Comparison of ENCODE assay signal across 3 cellular contexts in the genomic region with DNA sequence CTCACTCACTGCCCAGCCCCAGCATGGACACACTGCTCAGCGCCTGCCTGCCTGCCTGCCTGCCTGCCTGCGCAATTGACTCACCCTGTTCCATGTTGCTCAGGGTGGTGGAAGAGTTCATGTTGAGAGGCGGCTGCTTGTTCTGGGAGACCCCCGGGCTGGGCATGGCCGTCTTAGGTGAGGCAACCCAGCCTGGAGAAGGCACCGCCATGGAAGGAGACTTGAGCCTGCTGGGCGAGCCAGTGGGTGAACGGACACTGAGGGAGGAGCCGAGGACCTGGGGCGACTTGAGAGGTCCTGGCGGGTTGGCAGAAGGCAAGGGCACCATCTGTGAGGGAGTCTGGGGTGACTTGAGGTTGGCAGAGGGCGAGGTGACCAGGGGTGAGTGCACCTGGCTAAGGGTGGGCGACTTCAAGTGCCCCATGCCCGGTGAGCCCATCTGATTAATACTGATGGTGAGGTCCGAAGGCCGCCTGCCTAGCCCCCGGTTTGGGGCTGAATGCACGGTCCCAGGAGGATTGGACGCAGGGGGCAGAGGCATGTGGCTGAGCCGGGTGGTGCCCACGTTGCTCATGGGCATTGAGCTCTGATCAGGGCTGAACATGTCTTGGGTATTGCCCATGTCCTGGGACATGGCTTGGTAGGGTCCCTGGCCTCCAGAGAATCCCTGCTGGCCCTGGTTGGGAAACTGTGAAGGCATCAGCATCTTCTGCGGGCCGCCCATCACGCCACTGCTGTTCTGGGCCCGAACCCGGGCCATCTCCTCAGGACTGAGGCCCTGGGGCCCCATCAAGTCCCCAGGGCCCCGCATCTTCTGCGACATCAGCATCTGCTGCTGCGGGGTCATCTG.
TF ChIP-seq lines count a peak whose summit lies in the region.

No MANE protein-coding gene starts in this region.

TF ChIP-seq in HepG2, 621 proteins besides CTCF, POLR2A, EP300 and RAD21:
- no peak for TF ChIP-seq ZNF768 (CRISPR knock-in tag; IDR thresholded peaks at IDR 0.05)
- TF ChIP-seq HNRNPL (IDR thresholded peaks at IDR 0.05; ENCODE audit: low read depth, low read length) = 0 out of 2 replicates have a peak, but pooled peaks have one; percentile 33
- TF ChIP-seq, protein P1, sequence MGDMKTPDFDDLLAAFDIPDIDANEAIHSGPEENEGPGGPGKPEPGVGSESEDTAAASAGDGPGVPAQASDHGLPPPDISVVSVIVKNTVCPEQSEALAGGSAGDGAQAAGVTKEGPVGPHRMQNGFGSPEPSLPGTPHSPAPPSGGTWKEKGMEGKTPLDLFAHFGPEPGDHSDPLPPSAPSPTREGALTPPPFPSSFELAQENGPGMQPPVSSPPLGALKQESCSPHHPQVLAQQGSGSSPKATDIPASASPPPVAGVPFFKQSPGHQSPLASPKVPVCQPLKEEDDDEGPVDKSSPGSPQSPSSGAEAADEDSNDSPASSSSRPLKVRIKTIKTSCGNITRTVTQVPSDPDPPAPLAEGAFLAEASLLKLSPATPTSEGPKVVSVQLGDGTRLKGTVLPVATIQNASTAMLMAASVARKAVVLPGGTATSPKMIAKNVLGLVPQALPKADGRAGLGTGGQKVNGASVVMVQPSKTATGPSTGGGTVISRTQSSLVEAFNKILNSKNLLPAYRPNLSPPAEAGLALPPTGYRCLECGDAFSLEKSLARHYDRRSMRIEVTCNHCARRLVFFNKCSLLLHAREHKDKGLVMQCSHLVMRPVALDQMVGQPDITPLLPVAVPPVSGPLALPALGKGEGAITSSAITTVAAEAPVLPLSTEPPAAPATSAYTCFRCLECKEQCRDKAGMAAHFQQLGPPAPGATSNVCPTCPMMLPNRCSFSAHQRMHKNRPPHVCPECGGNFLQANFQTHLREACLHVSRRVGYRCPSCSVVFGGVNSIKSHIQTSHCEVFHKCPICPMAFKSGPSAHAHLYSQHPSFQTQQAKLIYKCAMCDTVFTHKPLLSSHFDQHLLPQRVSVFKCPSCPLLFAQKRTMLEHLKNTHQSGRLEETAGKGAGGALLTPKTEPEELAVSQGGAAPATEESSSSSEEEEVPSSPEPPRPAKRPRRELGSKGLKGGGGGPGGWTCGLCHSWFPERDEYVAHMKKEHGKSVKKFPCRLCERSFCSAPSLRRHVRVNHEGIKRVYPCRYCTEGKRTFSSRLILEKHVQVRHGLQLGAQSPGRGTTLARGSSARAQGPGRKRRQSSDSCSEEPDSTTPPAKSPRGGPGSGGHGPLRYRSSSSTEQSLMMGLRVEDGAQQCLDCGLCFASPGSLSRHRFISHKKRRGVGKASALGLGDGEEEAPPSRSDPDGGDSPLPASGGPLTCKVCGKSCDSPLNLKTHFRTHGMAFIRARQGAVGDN (CRISPR knock-in tag; IDR thresholded peaks at IDR 0.05) = 0 out of 2 replicates have a peak, but pooled peaks have one; percentile 1
- peak; percentile 27; the same call in 1 of the 2 replicates for TF ChIP-seq ZC3H13 (CRISPR knock-in tag; IDR thresholded peaks at IDR 0.05)
TF ChIP-seq in HepG2: peak in this region for 3.

TF ChIP-seq in WTC11, 78 proteins besides CTCF, POLR2A, EP300 and RAD21 (continues in another document):
- TF ChIP-seq, protein P2, sequence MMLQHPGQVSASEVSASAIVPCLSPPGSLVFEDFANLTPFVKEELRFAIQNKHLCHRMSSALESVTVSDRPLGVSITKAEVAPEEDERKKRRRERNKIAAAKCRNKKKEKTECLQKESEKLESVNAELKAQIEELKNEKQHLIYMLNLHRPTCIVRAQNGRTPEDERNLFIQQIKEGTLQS (CRISPR knock-in tag; conservative IDR thresholded peaks at IDR 0.05) = no peak
- TF ChIP-seq ZNF263 (CRISPR knock-in tag; IDR thresholded peaks at IDR 0.05; ENCODE audit: low read depth) = no peak
- no peak for TF ChIP-seq SOX15 (CRISPR knock-in tag; IDR thresholded peaks at IDR 0.05)
- TF ChIP-seq ZNF425 (CRISPR knock-in tag; conservative IDR thresholded peaks at IDR 0.05) = no peak
- TF ChIP-seq, protein P3, sequence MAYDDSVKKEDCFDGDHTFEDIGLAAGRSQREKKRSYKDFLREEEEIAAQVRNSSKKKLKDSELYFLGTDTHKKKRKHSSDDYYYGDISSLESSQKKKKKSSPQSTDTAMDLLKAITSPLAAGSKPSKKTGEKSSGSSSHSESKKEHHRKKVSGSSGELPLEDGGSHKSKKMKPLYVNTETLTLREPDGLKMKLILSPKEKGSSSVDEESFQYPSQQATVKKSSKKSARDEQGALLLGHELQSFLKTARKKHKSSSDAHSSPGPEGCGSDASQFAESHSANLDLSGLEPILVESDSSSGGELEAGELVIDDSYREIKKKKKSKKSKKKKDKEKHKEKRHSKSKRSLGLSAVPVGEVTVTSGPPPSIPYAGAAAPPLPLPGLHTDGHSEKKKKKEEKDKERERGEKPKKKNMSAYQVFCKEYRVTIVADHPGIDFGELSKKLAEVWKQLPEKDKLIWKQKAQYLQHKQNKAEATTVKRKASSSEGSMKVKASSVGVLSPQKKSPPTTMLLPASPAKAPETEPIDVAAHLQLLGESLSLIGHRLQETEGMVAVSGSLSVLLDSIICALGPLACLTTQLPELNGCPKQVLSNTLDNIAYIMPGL (CRISPR knock-in tag; IDR thresholded peaks at IDR 0.05) = no peak
- no peak for TF ChIP-seq GRHL2 (CRISPR knock-in tag; IDR thresholded peaks at IDR 0.05; ENCODE audit: insufficient replicate concordance, severe bottlenecking)
- no peak for TF ChIP-seq USF2 (CRISPR knock-in tag; IDR thresholded peaks at IDR 0.05)
- no peak for TF ChIP-seq PRDM15 (CRISPR knock-in tag; IDR thresholded peaks at IDR 0.05)
- TF ChIP-seq IRF2 (CRISPR knock-in tag; IDR thresholded peaks at IDR 0.05; ENCODE audit: borderline replicate concordance, low read depth) = no peak

TF ChIP-seq in H1, 55 proteins besides CTCF, POLR2A, EP300 and RAD21:
- TF ChIP-seq ATF2 (IDR thresholded peaks at IDR 0.05; ENCODE audit: low read length) (no peak), POLR2AphosphoS5 (IDR thresholded peaks at IDR 0.05; ENCODE audit: low read depth, low read length) (peak; percentile 53; the same call in 1 of the 2 replicates)
